6 cellular contexts compared by ENCODE assay signal in the genomic region with DNA sequence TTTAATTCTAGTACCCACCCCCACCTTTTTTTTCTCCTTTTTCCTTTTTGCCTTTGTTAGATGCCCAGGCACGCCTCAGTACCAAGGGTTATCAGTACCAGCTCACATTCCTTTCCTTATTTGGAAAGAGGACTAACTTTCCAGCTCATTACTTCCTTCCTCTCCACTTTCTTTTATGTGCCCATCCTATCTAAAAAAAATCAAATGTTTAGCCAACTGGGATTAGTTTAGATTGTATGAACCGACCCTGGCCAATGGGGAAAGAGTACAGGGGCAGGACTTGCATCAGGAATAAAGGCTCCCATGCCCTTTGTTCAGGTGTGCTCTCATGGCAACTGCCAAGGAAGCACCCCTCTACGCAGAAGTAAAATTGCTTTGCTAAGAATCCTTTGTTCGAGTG. TPM values are rescaled to one million over a fixed set of nuclear protein-coding genes. Genes with fewer than 3 reads are reported as not detected.
"Had no signal": no experiment of that assay in that cellular context is flagged by ENCODE, and none has a peak within 500 bp of the region (broad histone marks: within the 10 kb centered on the region; RNA-seq: fewer than 3 reads in every experiment).

No MANE protein-coding gene starts in this region.

RNA-seq across cellular contexts. Expression of a gene that starts 44.1 kb away (rescaled TPM):
- total RNA-seq: activated CD4-positive, alpha-beta T cell treated with anti-CD3 and anti-CD28 coated beads, Interleukin-2, amount 10 ng/mL, durations not matched to agents 24 days and 14 days; activated CD8-positive, alpha-beta T cell treated with anti-CD3 and anti-CD28 coated beads for 36 hours; activated naive CD8-positive, alpha-beta T cell treated with anti-CD3 and anti-CD28 coated beads for 36 hours; cardiac septum; myocyte; smooth muscle cell had no signal
